14 cellular contexts compared by ENCODE assay signal in the genomic region with DNA sequence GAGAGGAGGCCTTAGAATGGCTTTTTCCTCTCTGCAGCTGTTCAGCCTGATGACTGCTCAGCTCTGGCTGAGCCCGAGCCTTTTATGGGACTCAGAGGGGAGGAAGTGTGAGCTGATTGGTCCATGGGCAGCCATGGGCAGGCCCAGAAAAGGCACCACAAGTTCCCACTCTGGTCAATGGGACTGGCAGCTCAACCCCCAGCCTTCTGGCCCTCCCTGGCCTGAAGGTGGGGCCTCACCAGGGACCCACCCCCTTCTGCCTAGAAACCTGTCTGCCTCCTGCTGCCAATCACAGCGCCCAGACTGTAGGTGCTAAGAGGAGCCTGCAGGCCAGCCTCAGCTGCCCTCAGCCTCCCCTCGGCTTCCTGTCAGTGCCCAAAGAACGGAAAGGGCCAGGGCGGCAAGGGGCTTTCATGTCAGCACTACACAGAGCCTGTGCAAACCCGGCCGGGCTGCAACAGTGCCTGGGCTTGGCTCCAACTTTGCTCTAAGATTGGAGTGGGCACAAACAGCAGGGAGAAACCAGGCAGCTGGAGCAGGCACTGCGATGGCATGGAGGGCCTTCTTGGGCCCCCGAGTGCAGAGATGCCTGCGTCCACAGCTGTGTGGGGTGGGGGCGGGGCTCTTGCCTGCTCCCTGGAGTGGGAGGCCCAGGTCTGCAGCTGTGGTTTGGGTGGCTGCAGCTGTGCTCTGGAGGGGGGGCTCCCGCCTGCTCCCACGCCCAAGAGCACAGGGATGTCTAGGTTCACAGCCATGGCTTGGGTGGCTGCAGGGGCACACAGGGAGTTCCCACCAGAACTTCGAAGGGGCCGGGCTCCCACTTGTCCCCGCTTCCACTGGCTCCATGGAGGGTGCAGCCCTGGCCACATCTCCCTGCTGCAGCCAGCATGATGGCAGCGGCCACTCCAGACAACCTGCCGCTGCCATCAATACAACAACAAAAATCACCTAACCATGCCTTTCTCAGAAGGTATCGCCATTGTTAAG.
A peak's percentile ranks its signal among the peaks of the same experiment; 100 is the strongest.
DNase-seq lines count a peak whose midpoint lies in the region; ATAC-seq and TF ChIP-seq lines count a peak whose summit lies in the region.
"Had no signal": no experiment of that assay in that cellular context is flagged by ENCODE, and none has a peak within 500 bp of the region (broad histone marks: within the 10 kb centered on the region; RNA-seq: fewer than 3 reads in every experiment).

No MANE protein-coding gene starts in this region.

- H3K79me2 ChIP-seq in mesendoderm (ENCODE audit: control insufficient read depth, insufficient read depth, low read length), result no peaks in the 10 kb centered on the region

- H3K4me1 Mint-ChIP-seq in activated T-helper 17 cell treated with anti-CD3 and anti-CD28 coated beads, Interleukin-2, amount 50 U/mL, for 72 hours, result no peaks in the 10 kb centered on the region
- no peaks in the 10 kb centered on the region for H3K4me1 Mint-ChIP-seq in natural killer cell treated with Interleukin-12 subunit alpha and Interleukin-12 subunit beta and Interleukin-15 and Interleukin-18, amount 100 ng/mL, for 72 hours (ENCODE audit: low read depth in 2 of 2)

- no peaks in the 10 kb centered on the region for H3K27me3 Mint-ChIP-seq in activated T-helper 17 cell treated with anti-CD3 and anti-CD28 coated beads, Interleukin-2, amount 50 U/mL, for 72 hours
- peaks cover 0 to 2% of the 10 kb centered on the region in 2 donors for H3K27me3 Mint-ChIP-seq in natural killer cell treated with Interleukin-12 subunit alpha and Interleukin-12 subunit beta and Interleukin-15 and Interleukin-18, amount 100 ng/mL, for 72 hours

- no peak overlapping the region for H2BK120ac ChIP-seq in mesendoderm (ENCODE audit: low read depth, low read length)

- H2AK5ac ChIP-seq in mesendoderm (ENCODE audit: low read length), result no peak overlapping the region

- in situ Hi-C loops in gastrocnemius medialis (cut with MboI; ENCODE audit: low sequenced_read_pairs in 4 of 4), result no loop called here

- no peak overlapping the region for H3K56ac ChIP-seq in mesendoderm (ENCODE audit: low read length)

- H3K36me3 Mint-ChIP-seq in activated T-helper 17 cell treated with anti-CD3 and anti-CD28 coated beads, Interleukin-2, amount 50 U/mL, for 72 hours (ENCODE audit: low read depth), result no peaks in the 10 kb centered on the region
- H3K36me3 Mint-ChIP-seq in natural killer cell treated with Interleukin-12 subunit alpha and Interleukin-12 subunit beta and Interleukin-15 and Interleukin-18, amount 100 ng/mL, for 72 hours, result no peaks in the 10 kb centered on the region

- H3K9me3 ChIP-seq in gastrocnemius medialis, result no peaks in the 10 kb centered on the region

- no peak overlapping the region for H3K9ac ChIP-seq in mesendoderm (ENCODE audit: low read length)

- H4K8ac ChIP-seq in mesendoderm (ENCODE audit: low read depth, low read length), result no peak overlapping the region

- no peaks in the 10 kb centered on the region for H3K9me3 Mint-ChIP-seq in activated T-helper 17 cell treated with anti-CD3 and anti-CD28 coated beads, Interleukin-2, amount 50 U/mL, for 72 hours
- no peaks in the 10 kb centered on the region for H3K9me3 Mint-ChIP-seq in natural killer cell treated with Interleukin-12 subunit alpha and Interleukin-12 subunit beta and Interleukin-15 and Interleukin-18, amount 100 ng/mL, for 72 hours

- H3K27ac Mint-ChIP-seq in activated T-helper 17 cell treated with anti-CD3 and anti-CD28 coated beads, Interleukin-2, amount 50 U/mL, for 72 hours, result no peak overlapping the region
- no peak overlapping the region for H3K27ac Mint-ChIP-seq in natural killer cell treated with Interleukin-12 subunit alpha and Interleukin-12 subunit beta and Interleukin-15 and Interleukin-18, amount 100 ng/mL, for 72 hours

- H3K23ac ChIP-seq in mesendoderm (ENCODE audit: low read length), result no peak overlapping the region

- H3K79me1 ChIP-seq in mesendoderm (ENCODE audit: low read length), result no peaks in the 10 kb centered on the region

- H3K4me2 ChIP-seq in mesendoderm (ENCODE audit: low read length), result no peak overlapping the region

- peak; percentile 80 for ATAC-seq in GM19438 (IDR thresholded peaks at IDR 0.05; ENCODE audit: low read depth, unreplicated experiment)
- ATAC-seq in activated T-helper 17 cell treated with anti-CD3 and anti-CD28 coated beads, Interleukin-2, amount 50 U/mL, for 72 hours (replicated peaks), result peak; percentile 38
- peak; percentile 62 to 75 for ATAC-seq in natural killer cell treated with Interleukin-12 subunit alpha and Interleukin-12 subunit beta and Interleukin-15 and Interleukin-18, amount 100 ng/mL, for 72 hours
- no peak for ATAC-seq in gastrocnemius medialis

- H3K18ac ChIP-seq in mesendoderm (ENCODE audit: low read length), result no peak overlapping the region

- H3K36me3 ChIP-seq in mesendoderm (ENCODE audit: control insufficient read depth, insufficient read depth, low read length) (no peaks in the 10 kb centered on the region), gastrocnemius medialis (no peaks in the 10 kb centered on the region)

- no peak for TF ChIP-seq CTCF in gastrocnemius medialis (IDR thresholded peaks at IDR 0.05 in 4 of 5, conservative IDR thresholded peaks at IDR 0.05 in 1 of 5)

- no CpG with 5 or more reads among the region's 19 CpGs for WGBS in mesendoderm (ENCODE audit: extremely low coverage, insufficient coverage, low lambda C conversion rate)

- no peaks in the 10 kb centered on the region for H3K27me3 ChIP-seq in mesendoderm (ENCODE audit: insufficient read depth, low read length, poor library complexity)
- H3K27me3 ChIP-seq in gastrocnemius medialis, result no peaks in the 10 kb centered on the region

- no peaks in the 10 kb centered on the region for H3K4me1 ChIP-seq in mesendoderm (ENCODE audit: control insufficient read depth, low read depth, low read length)
- H3K4me1 ChIP-seq in gastrocnemius medialis, result no peaks in the 10 kb centered on the region

- DNase-seq in activated CD4-positive, alpha-beta T cell treated with anti-CD3 and anti-CD28 coated beads for 48 hours, result peak; percentile 12
- no peak for DNase-seq in activated CD4-positive, alpha-beta T cell treated with anti-CD3 and anti-CD28 coated beads, Interleukin-2, amount 50 U/mL, for 4 hours
- peak; percentile 54 for DNase-seq in natural killer cell treated with Interleukin-12 subunit alpha and Interleukin-12 subunit beta and Interleukin-15 and Interleukin-18, amount 100 ng/mL, for 72 hours (ENCODE audit: low spot score)
- DNase-seq in DMS79 treated with DMSO at 0.1 percent for 48 hours (lab: John Stamatoyannopoulos, UW) (no peak), mesendoderm (no peak), gastrocnemius medialis (no peak)
- DNase-seq: cortex of kidney, foreskin melanocyte, mammary epithelial cell, NCI-H1048, NCI-H82 had no signal

- H3K4me3 Mint-ChIP-seq in activated T-helper 17 cell treated with anti-CD3 and anti-CD28 coated beads, Interleukin-2, amount 50 U/mL, for 72 hours, result no peak overlapping the region
- H3K4me3 Mint-ChIP-seq in natural killer cell treated with Interleukin-12 subunit alpha and Interleukin-12 subunit beta and Interleukin-15 and Interleukin-18, amount 100 ng/mL, for 72 hours, result no peak overlapping the region

- intact Hi-C loops in gastrocnemius medialis (cut with DNase I; ENCODE audit: low total_unique reads), result no loop called here

- no peak overlapping the region for H3K4ac ChIP-seq in mesendoderm (ENCODE audit: low read depth, low read length)

- no peak overlapping the region for H4K5ac ChIP-seq in mesendoderm (ENCODE audit: low read length)

- no peak overlapping the region for H2BK15ac ChIP-seq in mesendoderm (replicated peaks; ENCODE audit: low read depth)

- H3K27ac ChIP-seq in mesendoderm (ENCODE audit: low read depth, low read length) (no peak overlapping the region), gastrocnemius medialis (no peak overlapping the region)
- H3K27ac ChIP-seq: HL-60 had no signal

- H3K4me3 ChIP-seq in mesendoderm (ENCODE audit: low read length) (no peak overlapping the region), gastrocnemius medialis (no peak overlapping the region)

- no peak overlapping the region for H2BK5ac ChIP-seq in mesendoderm (ENCODE audit: low read length)

- TF ChIP-seq POLR2A in gastrocnemius medialis (IDR thresholded peaks at IDR 0.05), result no peak

Comparison
In these comparisons a context has a peak if more than half of its experiments do, and no peak if none do; other contexts are left out.
1. DNase-seq: peak in activated CD4-positive, alpha-beta T cell treated with anti-CD3 and anti-CD28 coated beads for 48 hours (single experiment) and natural killer cell treated with Interleukin-12 subunit alpha and Interleukin-12 subunit beta and Interleukin-15 and Interleukin-18, amount 100 ng/mL, for 72 hours (single experiment); none in activated CD4-positive, alpha-beta T cell treated with anti-CD3 and anti-CD28 coated beads, Interleukin-2, amount 50 U/mL, for 4 hours (0 of 2), DMS79 treated with DMSO at 0.1 percent for 48 hours (single experiment), mesendoderm (single experiment) and gastrocnemius medialis (0 of 2).
2. ATAC-seq: peak in GM19438 (single experiment), activated T-helper 17 cell treated with anti-CD3 and anti-CD28 coated beads, Interleukin-2, amount 50 U/mL, for 72 hours (single experiment) and natural killer cell treated with Interleukin-12 subunit alpha and Interleukin-12 subunit beta and Interleukin-15 and Interleukin-18, amount 100 ng/mL, for 72 hours (2 of 2); none in gastrocnemius medialis (0 of 2).